1 cellular context compared by ENCODE assay signal in the genomic region with DNA sequence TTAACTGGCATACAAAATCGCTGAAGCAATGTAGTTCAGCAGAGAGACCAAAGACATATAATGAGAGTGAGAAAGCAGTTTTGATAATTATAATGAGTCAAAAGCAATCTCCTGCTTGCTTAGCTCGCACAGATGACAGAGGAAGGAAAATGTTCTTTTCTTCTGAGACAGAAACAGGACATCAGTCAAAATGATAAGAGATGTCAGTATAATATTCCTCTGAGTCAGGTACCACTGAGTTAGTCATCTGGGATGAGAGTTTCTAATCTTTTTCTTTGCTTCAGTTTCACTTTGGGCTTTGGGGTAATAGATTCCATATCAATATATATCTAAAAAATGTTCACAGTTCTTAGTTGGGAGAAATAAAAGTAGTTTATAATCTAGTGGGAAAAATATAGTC.
TF ChIP-seq lines count a peak whose summit lies in the region.

No MANE protein-coding gene starts in this region.

TF ChIP-seq in neural cell, 6 proteins besides CTCF, POLR2A, EP300 and RAD21 (continued from another document):
- TF ChIP-seq MXI1 (conservative IDR thresholded peaks at IDR 0.05; ENCODE audit: poor library complexity, severe bottlenecking): no peak
